1 cellular context compared by ENCODE assay signal in the genomic region with DNA sequence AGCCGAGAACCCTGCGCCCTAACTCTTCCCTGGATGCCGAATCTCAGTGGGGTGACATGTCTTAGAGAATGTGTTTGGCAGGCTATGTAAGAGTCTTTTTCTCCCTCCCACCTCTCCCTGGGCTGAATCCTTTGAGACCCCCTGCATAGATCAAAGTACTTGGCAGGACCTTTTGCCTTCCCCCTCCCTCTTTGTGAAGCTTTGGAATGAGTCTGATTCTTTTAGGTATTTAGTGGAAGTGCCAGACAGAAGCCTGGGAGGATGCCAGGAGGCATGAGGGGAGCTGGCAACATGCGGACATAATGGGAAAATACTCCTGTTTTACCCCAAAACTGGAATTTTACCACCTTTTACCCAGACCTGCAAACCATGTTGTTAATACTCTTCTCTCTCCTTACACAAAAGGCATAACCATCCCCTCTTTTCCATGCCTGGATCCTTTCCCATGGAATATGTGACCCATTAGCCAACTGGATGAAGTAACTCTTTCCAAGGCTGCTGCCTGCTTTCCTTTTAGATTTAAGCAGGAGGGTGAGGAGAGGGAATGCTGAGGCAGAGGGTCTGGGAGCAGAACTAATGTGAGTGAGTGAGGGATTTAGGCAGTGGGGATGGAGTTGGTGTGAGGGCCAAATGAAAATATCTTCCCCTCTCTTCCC.
TF ChIP-seq lines count a peak whose summit lies in the region.

No MANE protein-coding gene starts in this region.

TF ChIP-seq in IMR-90, 13 proteins besides CTCF, POLR2A, EP300 and RAD21 (continued from another document):
- TF ChIP-seq MAZ (IDR thresholded peaks at IDR 0.05; ENCODE audit: borderline replicate concordance, low read depth, low read length) (no peak), RCOR1 (IDR thresholded peaks at IDR 0.05; ENCODE audit: insufficient replicate concordance, low read length) (no peak), MAFK (IDR thresholded peaks at IDR 0.05; ENCODE audit: low read depth, low read length) (no peak), SMC3 (IDR thresholded peaks at IDR 0.05; ENCODE audit: low read depth, low read length) (no peak), CEBPB (IDR thresholded peaks at IDR 0.05; ENCODE audit: low read depth, low read length) (no peak), RFX5 (IDR thresholded peaks at IDR 0.05; ENCODE audit: low read depth, low read length) (no peak), MXI1 (IDR thresholded peaks at IDR 0.05; ENCODE audit: borderline replicate concordance, low read depth, low read length) (no peak), CHD1 (IDR thresholded peaks at IDR 0.05; ENCODE audit: low read depth, low read length) (no peak), FOS (IDR thresholded peaks at IDR 0.05; ENCODE audit: low read depth, low read length) (no peak)
- TF ChIP-seq, protein P1, sequence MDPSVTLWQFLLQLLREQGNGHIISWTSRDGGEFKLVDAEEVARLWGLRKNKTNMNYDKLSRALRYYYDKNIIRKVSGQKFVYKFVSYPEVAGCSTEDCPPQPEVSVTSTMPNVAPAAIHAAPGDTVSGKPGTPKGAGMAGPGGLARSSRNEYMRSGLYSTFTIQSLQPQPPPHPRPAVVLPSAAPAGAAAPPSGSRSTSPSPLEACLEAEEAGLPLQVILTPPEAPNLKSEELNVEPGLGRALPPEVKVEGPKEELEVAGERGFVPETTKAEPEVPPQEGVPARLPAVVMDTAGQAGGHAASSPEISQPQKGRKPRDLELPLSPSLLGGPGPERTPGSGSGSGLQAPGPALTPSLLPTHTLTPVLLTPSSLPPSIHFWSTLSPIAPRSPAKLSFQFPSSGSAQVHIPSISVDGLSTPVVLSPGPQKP (IDR thresholded peaks at IDR 0.05; ENCODE audit: borderline replicate concordance, low read depth, low read length), result no peak
- TF ChIP-seq, protein P2, sequence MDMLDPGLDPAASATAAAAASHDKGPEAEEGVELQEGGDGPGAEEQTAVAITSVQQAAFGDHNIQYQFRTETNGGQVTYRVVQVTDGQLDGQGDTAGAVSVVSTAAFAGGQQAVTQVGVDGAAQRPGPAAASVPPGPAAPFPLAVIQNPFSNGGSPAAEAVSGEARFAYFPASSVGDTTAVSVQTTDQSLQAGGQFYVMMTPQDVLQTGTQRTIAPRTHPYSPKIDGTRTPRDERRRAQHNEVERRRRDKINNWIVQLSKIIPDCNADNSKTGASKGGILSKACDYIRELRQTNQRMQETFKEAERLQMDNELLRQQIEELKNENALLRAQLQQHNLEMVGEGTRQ (IDR thresholded peaks at IDR 0.05; ENCODE audit: low read depth, low read length), result no peak
